In the genomic region with DNA sequence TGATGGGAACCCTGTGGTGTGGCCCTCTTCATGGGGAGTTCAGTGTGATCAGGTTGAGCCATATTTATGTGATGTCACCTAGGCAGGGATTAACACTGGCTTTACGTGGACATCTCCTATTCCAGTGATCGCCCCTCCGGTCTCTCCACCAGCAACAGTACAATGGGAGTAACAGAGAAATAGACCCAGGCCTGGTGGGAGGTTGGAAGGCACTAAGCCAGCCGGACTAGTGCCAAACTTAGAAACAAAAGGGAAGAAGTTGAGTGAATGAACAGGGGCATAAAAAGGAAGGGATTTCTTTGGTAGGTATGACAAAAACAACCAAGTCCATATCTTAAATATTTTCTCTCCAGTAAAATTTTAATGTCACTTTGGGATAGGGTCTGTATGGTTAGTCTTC, we compare ENCODE assay signal across 19 cellular contexts.
DNase-seq lines count a peak whose midpoint lies in the region; ATAC-seq and TF ChIP-seq lines count a peak whose summit lies in the region.
"Had no signal": no experiment of that assay in that cellular context is flagged by ENCODE, and none has a peak within 500 bp of the region (broad histone marks: within the 10 kb centered on the region; RNA-seq: fewer than 3 reads in every experiment).

No MANE protein-coding gene starts in this region.

- no peaks in the 10 kb centered on the region for H3K9me3 Mint-ChIP-seq in T-helper 2 cell treated with Interferon-gamma antibody and Interleukin-4, amounts not matched to agents 5 μg/mL and 100 μg/mL, for 36 hours
- H3K9me3 Mint-ChIP-seq: HFFc6 had no signal

- no peak overlapping the region for H3K27ac Mint-ChIP-seq in T-helper 2 cell treated with Interferon-gamma antibody and Interleukin-4, amounts not matched to agents 5 μg/mL and 100 μg/mL, for 36 hours
- H3K27ac Mint-ChIP-seq: CD4-positive, alpha-beta memory T cell; HFFc6 had no signal

- no peaks in the 10 kb centered on the region for H3K4me1 Mint-ChIP-seq in T-helper 2 cell treated with Interferon-gamma antibody and Interleukin-4, amounts not matched to agents 5 μg/mL and 100 μg/mL, for 36 hours (ENCODE audit: low read depth)

- H2BK5ac ChIP-seq in mesenchymal stem cell (ENCODE audit: low read depth, low read length, poor library complexity, severe bottlenecking) = no peak overlapping the region

- H3K4me3 Mint-ChIP-seq in T-helper 2 cell treated with Interferon-gamma antibody and Interleukin-4, amounts not matched to agents 5 μg/mL and 100 μg/mL, for 36 hours = no peak overlapping the region
- H3K4me3 Mint-ChIP-seq: CD4-positive, alpha-beta memory T cell; HFFc6 had no signal

- H3K79me1 ChIP-seq in mesenchymal stem cell (replicated peaks; ENCODE audit: low read length, poor library complexity, severe bottlenecking) = no peaks in the 10 kb centered on the region

- peak; percentile 21 for ATAC-seq in sciatic nerve
- no peak for ATAC-seq in HG03442 (IDR thresholded peaks at IDR 0.05; ENCODE audit: unreplicated experiment)
- ATAC-seq in GM21786 (IDR thresholded peaks at IDR 0.05; ENCODE audit: unreplicated experiment) = no peak
- ATAC-seq: PC-3 had no signal

- DNase-seq in coronary artery (ENCODE audit: low spot score) = peak; percentile 68
- DNase-seq in mesenchymal stem cell = no peak
- DNase-seq in sciatic nerve (ENCODE audit: low spot score) = no peak
- no peak for DNase-seq in C1 segment of cervical spinal cord (lab: John Stamatoyannopoulos, UW)
- no peak for DNase-seq in T-helper 2 cell treated with Interferon-gamma antibody and Interleukin-4, amounts not matched to agents 5 μg/mL and 100 μg/mL, for 36 hours (ENCODE audit: low spot score)
- DNase-seq: CD4-positive, alpha-beta memory T cell; DMS79 treated with DMSO at 0.1 percent for 48 hours; GOT3; HFFc6; KG1; NCI-H1092; NCI-H345; NCI-H69; NK-92 treated with Interleukin-12 subunit alpha and Interleukin-12 subunit beta, amount 100 ng/mL, for 24 hours; PC-3 had no signal

- H3K9me3 ChIP-seq in OCI-LY3 (ENCODE audit: insufficient read depth, low read length) (no peaks in the 10 kb centered on the region), mesenchymal stem cell (ENCODE audit: control insufficient read depth, low read length) (no peaks in the 10 kb centered on the region)

- no peak overlapping the region for H3K14ac ChIP-seq in mesenchymal stem cell (ENCODE audit: low read length in 2 of 2)

- H2AFZ ChIP-seq in OCI-LY3 (ENCODE audit: low read depth, low read length) = no peak overlapping the region
- no peak overlapping the region for H2AFZ ChIP-seq in mesenchymal stem cell (ENCODE audit: low read depth, low read length)

- no peak overlapping the region for H2BK15ac ChIP-seq in mesenchymal stem cell (ENCODE audit: low read depth, poor library complexity, severe bottlenecking)

- no peak overlapping the region for H3K23ac ChIP-seq in mesenchymal stem cell (ENCODE audit: low read length in 2 of 2)

- TF ChIP-seq CTCF in OCI-LY3 (IDR thresholded peaks at IDR 0.05; ENCODE audit: low read depth, low read length) = no peak
- TF ChIP-seq CTCF in coronary artery (IDR thresholded peaks at IDR 0.05) = no peak

- peak overlapping the region; percentile 92 for H2BK120ac ChIP-seq in mesenchymal stem cell (ENCODE audit: low read depth, low read length)

- H4K8ac ChIP-seq in mesenchymal stem cell (ENCODE audit: low read length) = peak overlapping the region; percentile 35

- H3K27me3 Mint-ChIP-seq in T-helper 2 cell treated with Interferon-gamma antibody and Interleukin-4, amounts not matched to agents 5 μg/mL and 100 μg/mL, for 36 hours (ENCODE audit: low read depth) = peaks cover 3% of the 10 kb centered on the region

- H3K4me2 ChIP-seq in OCI-LY3 (ENCODE audit: low read length) (peak overlapping the region; percentile 36; the same call in 1 of the 2 replicates), mesenchymal stem cell (ENCODE audit: low read length, poor library complexity, severe bottlenecking) (no peak overlapping the region)

- H3K36me3 Mint-ChIP-seq in T-helper 2 cell treated with Interferon-gamma antibody and Interleukin-4, amounts not matched to agents 5 μg/mL and 100 μg/mL, for 36 hours (ENCODE audit: low read depth) = no peaks in the 10 kb centered on the region
- H3K36me3 Mint-ChIP-seq: CD4-positive, alpha-beta memory T cell had no signal

- no peak overlapping the region for H3K27ac ChIP-seq in OCI-LY3 (ENCODE audit: low read length)
- peak overlapping the region; percentile 28 to 71 for H3K27ac ChIP-seq in coronary artery
- H3K27ac ChIP-seq in mesenchymal stem cell (ENCODE audit: low read length, poor library complexity, severe bottlenecking) = no peak overlapping the region
- H3K27ac ChIP-seq: HL-60 had no signal

- H3K4ac ChIP-seq in mesenchymal stem cell (ENCODE audit: low read depth in 1 of 2, low read length in 2 of 2) = peak overlapping the region in 1 of 2 experiments; percentile 42

- H3K79me2 ChIP-seq in OCI-LY3 (ENCODE audit: low read length) = no peaks in the 10 kb centered on the region

- H3K9ac ChIP-seq in OCI-LY3 (ENCODE audit: low read length) (no peak overlapping the region), mesenchymal stem cell (ENCODE audit: low read length) (no peak overlapping the region)

- H3K4me1 ChIP-seq in OCI-LY3 (ENCODE audit: low read length) (peaks cover 13% of the 10 kb centered on the region), mesenchymal stem cell (ENCODE audit: control insufficient read depth, insufficient read depth, low read depth, low read length) (peaks cover 5% of the 10 kb centered on the region)

- peak overlapping the region; percentile 6 to 52 for H3K18ac ChIP-seq in mesenchymal stem cell (ENCODE audit: low read depth in 1 of 2, low read length in 2 of 2)

- H3K36me3 ChIP-seq in OCI-LY3 (replicated peaks; ENCODE audit: low read depth, low read length) (no peaks in the 10 kb centered on the region), mesenchymal stem cell (ENCODE audit: control insufficient read depth in 1 of 2, insufficient read depth in 2 of 2, low read depth in 1 of 2, low read length in 2 of 2) (no peaks in the 10 kb centered on the region)

- H4K20me1 ChIP-seq in OCI-LY3 (ENCODE audit: insufficient read depth, low read length) = no peaks in the 10 kb centered on the region

- no peak overlapping the region for H2AK5ac ChIP-seq in mesenchymal stem cell (ENCODE audit: low read length, severe bottlenecking)

- H2BK12ac ChIP-seq in mesenchymal stem cell (ENCODE audit: low read length in 2 of 2) = peak overlapping the region; percentile 61 to 98

- no peak overlapping the region for H3K4me3 ChIP-seq in OCI-LY3 (ENCODE audit: low read length)
- H3K4me3 ChIP-seq in coronary artery = peak overlapping the region; percentile 3
- H3K4me3 ChIP-seq in mesenchymal stem cell (ENCODE audit: insufficient read depth in 1 of 2, low read depth in 1 of 2, low read length in 2 of 2) = no peak overlapping the region

- 96% methylated on average over 4 of the region's 4 CpGs for WGBS in mesenchymal stem cell

- no peaks in the 10 kb centered on the region; the same call in 1 of the 2 replicates for H3K27me3 ChIP-seq in OCI-LY3 (ENCODE audit: low read depth, low read length)
- H3K27me3 ChIP-seq in mesenchymal stem cell (ENCODE audit: control insufficient read depth in 1 of 2, insufficient read depth in 1 of 2, low read length in 2 of 2) = no peaks in the 10 kb centered on the region

- peak overlapping the region; percentile 10 for H4K91ac ChIP-seq in mesenchymal stem cell (ENCODE audit: low read length)

- intact Hi-C loops in sciatic nerve (cut with DNase I) = no loop called here

Comparison
In these comparisons a context has a peak if more than half of its experiments do, and no peak if none do; other contexts are left out.
1. H3K27ac ChIP-seq: peak in coronary artery (2 of 2); none in OCI-LY3 (single experiment) and mesenchymal stem cell (single experiment).